ENCODE assay signal across 22 cellular contexts in genomic region chr16:86335266-86336172, GRCh38.
A peak's percentile ranks its signal among the peaks of the same experiment; 100 is the strongest.
DNase-seq lines count a peak whose midpoint lies in the region; ATAC-seq, FAIRE-seq and TF ChIP-seq lines count a peak whose summit lies in the region.
"Had no signal": no experiment of that assay in that cellular context is flagged by ENCODE, and none has a peak within 500 bp of the region (broad histone marks: within the 10 kb centered on the region; RNA-seq: fewer than 3 reads in every experiment).

No MANE protein-coding gene starts in this region.

- H2BK12ac ChIP-seq in H9 (ENCODE audit: insufficient read length, low read depth, low read length) = no peak overlapping the region

- H2AK5ac ChIP-seq in H9 (ENCODE audit: insufficient read length, low read length) (no peak overlapping the region), mesendoderm (ENCODE audit: low read length) (peak overlapping the region; percentile 12)

- BruUV-seq in K562 (replicated peaks; lab: Mats Ljungman, UMichigan) = no TSS peak

- H2BK5ac ChIP-seq in H9 (ENCODE audit: insufficient read length, low read length) (no peak overlapping the region), mesendoderm (ENCODE audit: low read length) (no peak overlapping the region)

- H3K27ac ChIP-seq in H9 (ENCODE audit: insufficient read length, low read depth, low read length) (no peak overlapping the region), K562 (ENCODE audit: extremely low read depth, low read depth, low read length) (no peak overlapping the region), mesendoderm (ENCODE audit: low read depth, low read length) (no peak overlapping the region), spleen (no peak overlapping the region)
- H3K27ac ChIP-seq: GM23248 had no signal

- H4K5ac ChIP-seq in H9 (ENCODE audit: insufficient read length, low read depth, low read length) (no peak overlapping the region), mesendoderm (ENCODE audit: low read length) (no peak overlapping the region)

- H3K27me3 Mint-ChIP-seq in H9 (ENCODE audit: low read depth) = peaks cover 56% of the 10 kb centered on the region

- no CpG with 5 or more reads among the region's 24 CpGs for whole genome bisulfite sequencing in H9 (ENCODE audit: extremely low coverage, insufficient read length, low lambda C conversion rate)
- 2% methylated on average over 20 of the region's 24 CpGs for WGBS in K562 (ENCODE audit: insufficient coverage, low coverage, missing lambda C conversion rate)
- WGBS in mesendoderm (ENCODE audit: extremely low coverage, insufficient coverage, low lambda C conversion rate) = no CpG with 5 or more reads among the region's 24 CpGs
- WGBS in spleen, 5 donors = 70 to 80% (median 76%) methylated on average over 23 to 24 of the region's 24 CpGs

- H2BK120ac ChIP-seq in H9 (ENCODE audit: low read depth, low read length, poor library complexity, severe bottlenecking) = no peak overlapping the region
- no peak overlapping the region for H2BK120ac ChIP-seq in mesendoderm (ENCODE audit: low read depth, low read length)

- no peak overlapping the region for H2AFZ ChIP-seq in H9 (ENCODE audit: low read length)
- H2AFZ ChIP-seq in K562 (ENCODE audit: low read depth, low read length) = no peak overlapping the region
- H2AFZ ChIP-seq: GM23248 had no signal

- H4K20me1 ChIP-seq in H9 (ENCODE audit: control insufficient read depth, insufficient read depth, insufficient read length) (peaks cover 4% of the 10 kb centered on the region), K562 (replicated peaks; ENCODE audit: control insufficient read depth, insufficient read depth, low read length) (no peaks in the 10 kb centered on the region)

- H3K79me1 ChIP-seq in H9 (ENCODE audit: insufficient read depth, low read depth, low read length, poor library complexity, severe bottlenecking) (no peaks in the 10 kb centered on the region), mesendoderm (ENCODE audit: low read length) (no peaks in the 10 kb centered on the region)

- no peaks in the 10 kb centered on the region for H3K9me1 ChIP-seq in K562 (ENCODE audit: control insufficient read depth, insufficient read depth, low read length)

- no peak overlapping the region for H3K23ac ChIP-seq in H9 (ENCODE audit: insufficient read length, low read depth, low read length)
- H3K23ac ChIP-seq in mesendoderm (ENCODE audit: low read length) = no peak overlapping the region

- TF ChIP-seq CTCF in H9 (conservative IDR thresholded peaks at IDR 0.05) = no peak
- no peak for TF ChIP-seq CTCF in K562 (IDR thresholded peaks at IDR 0.05 in 2 of 3, conservative IDR thresholded peaks at IDR 0.05 in 1 of 3; ENCODE audit: insufficient read depth in 2 of 3, low read depth in 1 of 3, low read length in 3 of 3)
- TF ChIP-seq CTCF in spleen (IDR thresholded peaks at IDR 0.05 in 8 of 11, conservative IDR thresholded peaks at IDR 0.05 in 3 of 11) = no peak

- H3K4me3 ChIP-seq in K562 (no peak overlapping the region), mesendoderm (ENCODE audit: low read length) (no peak overlapping the region), spleen (no peak overlapping the region)
- H3K4me3 ChIP-seq: GM23248 had no signal

- no peak overlapping the region for H3K18ac ChIP-seq in H9 (ENCODE audit: insufficient read length, low read depth, low read length)
- no peak overlapping the region for H3K18ac ChIP-seq in mesendoderm (ENCODE audit: low read length)

- TF ChIP-seq POLR2A in K562 (conservative IDR thresholded peaks at IDR 0.05) (no peak), spleen (IDR thresholded peaks at IDR 0.05) (no peak)

- H3K9me3 Mint-ChIP-seq in H9 = no peaks in the 10 kb centered on the region; a peak in 1 of 5 replicates
- H3K9me3 Mint-ChIP-seq: CD8-positive, alpha-beta memory T cell had no signal

- H3K4me2 ChIP-seq in H9 (ENCODE audit: insufficient read depth, insufficient read length, low read length) (no peak overlapping the region), K562 (ENCODE audit: insufficient read depth, low read length) (no peak overlapping the region), mesendoderm (ENCODE audit: low read length) (no peak overlapping the region)

- H3K4me3 Mint-ChIP-seq in H9 = peak overlapping the region in 1 of 2 experiments; percentile 56; a peak in 1 of 5 replicates
- H3K4me3 Mint-ChIP-seq: CD4-positive, CD25-positive, alpha-beta regulatory T cell; CD8-positive, alpha-beta memory T cell had no signal

- H3K56ac ChIP-seq in H9 (ENCODE audit: insufficient read length, low read depth, low read length) (no peak overlapping the region), mesendoderm (ENCODE audit: low read length) (peak overlapping the region; percentile 51)

- H4K91ac ChIP-seq in H9 (ENCODE audit: insufficient read length, low read depth, low read length) = no peak overlapping the region

- TF ChIP-seq EP300 in K562 (IDR thresholded peaks at IDR 0.05; ENCODE audit: low read length) = no peak

- H3K4ac ChIP-seq in H9 (ENCODE audit: low read depth, low read length) (no peak overlapping the region), mesendoderm (ENCODE audit: low read depth, low read length) (no peak overlapping the region)

- DNase-seq in H9 = peak; percentile 32
- no peak for DNase-seq in K562 (ENCODE audit: extremely low read depth in 1 of 4, low spot score in 3 of 4)
- DNase-seq in mesendoderm = no peak
- peak; percentile 24 for DNase-seq in spleen
- DNase-seq in activated T-cell treated with anti-CD3 and anti-CD28 coated beads, Interleukin-2, amount 50 U/mL, for 1 hour = no peak
- no peak for DNase-seq in pons (ENCODE audit: low spot score)
- DNase-seq: ACHN; BE2C; C1 segment of cervical spinal cord; Caco-2; CD4-positive, CD25-positive, alpha-beta regulatory T cell; CD8-positive, alpha-beta memory T cell; GM23248; HCEC 1CT had no signal

- H3K27me3 ChIP-seq in H9 (ENCODE audit: insufficient read depth, low read length) (no peaks in the 10 kb centered on the region; the same call in 1 of the 2 replicates), K562 (ENCODE audit: control insufficient read depth in 2 of 2, insufficient read depth in 2 of 2, low read length in 2 of 2) (peaks cover 0 to 32% of the 10 kb centered on the region in 2 experiments; a peak in 3 of 5 replicates), mesendoderm (ENCODE audit: insufficient read depth, low read length, poor library complexity) (no peaks in the 10 kb centered on the region), spleen (replicated peaks in 1 of 7) (peaks cover 0 to 72% (median 3%) of the 10 kb centered on the region in 7 donors)

- H3K9me3 ChIP-seq in H9 (ENCODE audit: control insufficient read depth, low read depth, low read length) (no peaks in the 10 kb centered on the region), K562 (replicated peaks; ENCODE audit: control insufficient read depth, insufficient read depth, low read depth, low read length) (no peaks in the 10 kb centered on the region), spleen (no peaks in the 10 kb centered on the region)
- H3K9me3 ChIP-seq: BE2C, Caco-2 had no signal

- no peak overlapping the region for H3K9ac ChIP-seq in H9 (ENCODE audit: extremely low read depth, insufficient read length, low read length)
- no peak overlapping the region for H3K9ac ChIP-seq in K562 (ENCODE audit: insufficient read depth in 1 of 2, low read depth in 2 of 2, low read length in 2 of 2)
- H3K9ac ChIP-seq in mesendoderm (ENCODE audit: low read length) = no peak overlapping the region
- H3K9ac ChIP-seq: GM23248 had no signal

- H4K8ac ChIP-seq in H9 (replicated peaks; ENCODE audit: insufficient read length, low read depth, low read length) = no peak overlapping the region
- no peak overlapping the region for H4K8ac ChIP-seq in mesendoderm (ENCODE audit: low read depth, low read length)

- H3K79me2 ChIP-seq in H9 (ENCODE audit: insufficient read depth, low read length) (no peaks in the 10 kb centered on the region), K562 (ENCODE audit: control insufficient read depth, insufficient read depth, low read length) (no peaks in the 10 kb centered on the region), mesendoderm (ENCODE audit: control insufficient read depth, insufficient read depth, low read length) (no peaks in the 10 kb centered on the region)

- no peak overlapping the region for H3T11ph ChIP-seq in H9 (ENCODE audit: low read length)

- no peaks in the 10 kb centered on the region for H3K23me2 ChIP-seq in H9 (ENCODE audit: insufficient read length, low read depth, low read length, poor library complexity, severe bottlenecking)

- H2BK15ac ChIP-seq in H9 (ENCODE audit: low read depth, low read length) (no peak overlapping the region), mesendoderm (replicated peaks; ENCODE audit: low read depth) (no peak overlapping the region)

- peaks cover 20 to 32% of the 10 kb centered on the region in 2 experiments for H3K4me1 Mint-ChIP-seq in H9
- H3K4me1 Mint-ChIP-seq: CD4-positive, CD25-positive, alpha-beta regulatory T cell; CD8-positive, alpha-beta memory T cell had no signal

- POLR2A ChIA-PET in K562 (lab: Yijun Ruan, JAX) = no interaction called here

- no peak for TF ChIP-seq RAD21 in K562 (CRISPR knock-in tag; conservative IDR thresholded peaks at IDR 0.05 in 1 of 2, IDR thresholded peaks at IDR 0.05 in 1 of 2)

- intact Hi-C loops in K562 (cut with micrococcal nuclease) = no loop called here
- intact Hi-C loops in spleen (cut with DNase I; ENCODE audit: low total_unique reads) = no loop called here

- no peak overlapping the region for H3K14ac ChIP-seq in H9 (ENCODE audit: insufficient read depth, low read length)

- H3K36me3 Mint-ChIP-seq in H9 (ENCODE audit: insufficient read depth in 1 of 3, low read depth in 3 of 3) = no peaks in the 10 kb centered on the region
- H3K36me3 Mint-ChIP-seq: CD4-positive, CD25-positive, alpha-beta regulatory T cell; CD8-positive, alpha-beta memory T cell; IgD-negative memory B cell had no signal

- in situ Hi-C loops in K562 (cut with MboI) = no loop called here

- no peak overlapping the region for H2BK20ac ChIP-seq in H9 (ENCODE audit: low read depth, low read length, poor library complexity, severe bottlenecking)

- no peaks in the 10 kb centered on the region for H3K36me3 ChIP-seq in K562 (ENCODE audit: control insufficient read depth, insufficient read depth, low read length)
- no peaks in the 10 kb centered on the region for H3K36me3 ChIP-seq in mesendoderm (ENCODE audit: control insufficient read depth, insufficient read depth, low read length)
- no peaks in the 10 kb centered on the region for H3K36me3 ChIP-seq in spleen
- H3K36me3 ChIP-seq: BE2C had no signal

- H3K4me1 ChIP-seq in H9 (ENCODE audit: insufficient read depth, low read length) (peaks cover 4% of the 10 kb centered on the region; the same call in 1 of the 2 replicates), K562 (replicated peaks in 1 of 2; ENCODE audit: control insufficient read depth in 2 of 2, insufficient read depth in 2 of 2, low read length in 2 of 2) (peaks cover 0 to 4% of the 10 kb centered on the region in 2 experiments; a peak in 1 of 5 replicates), mesendoderm (ENCODE audit: control insufficient read depth, low read depth, low read length) (peaks cover 17% of the 10 kb centered on the region), spleen (no peaks in the 10 kb centered on the region)
- H3K4me1 ChIP-seq: BE2C, Caco-2 had no signal

- ATAC-seq in K562 = no peak
- ATAC-seq in HG03432 (IDR thresholded peaks at IDR 0.05; ENCODE audit: unreplicated experiment) = no peak

- peak overlapping the region in 1 of 3 experiments; percentile 83; a peak in 1 of 7 replicates for H3K27ac Mint-ChIP-seq in H9
- H3K27ac Mint-ChIP-seq: CD4-positive, CD25-positive, alpha-beta regulatory T cell; CD8-positive, alpha-beta memory T cell; IgD-negative memory B cell had no signal

- CTCF ChIA-PET in K562 (lab: Yijun Ruan, JAX; ENCODE audit: low intra/inter-chr PET ratio) = no interaction called here

- FAIRE-seq in K562 (lab: Jason Lieb, UNC) = no peak
- FAIRE-seq: A204.1, D721Med, G401.6, GM12891, GM19239, HTR-8/SVneo had no signal

Comparison
In these comparisons a context has a peak if more than half of its experiments do, and no peak if none do; other contexts are left out.
1. DNase-seq: peak in H9 (single experiment) and spleen (single experiment); none in K562 (0 of 4), mesendoderm (single experiment), activated T-cell treated with anti-CD3 and anti-CD28 coated beads, Interleukin-2, amount 50 U/mL, for 1 hour (single experiment) and pons (single experiment).